Comparison of ENCODE assay signal across 27 cellular contexts in the genomic region with DNA sequence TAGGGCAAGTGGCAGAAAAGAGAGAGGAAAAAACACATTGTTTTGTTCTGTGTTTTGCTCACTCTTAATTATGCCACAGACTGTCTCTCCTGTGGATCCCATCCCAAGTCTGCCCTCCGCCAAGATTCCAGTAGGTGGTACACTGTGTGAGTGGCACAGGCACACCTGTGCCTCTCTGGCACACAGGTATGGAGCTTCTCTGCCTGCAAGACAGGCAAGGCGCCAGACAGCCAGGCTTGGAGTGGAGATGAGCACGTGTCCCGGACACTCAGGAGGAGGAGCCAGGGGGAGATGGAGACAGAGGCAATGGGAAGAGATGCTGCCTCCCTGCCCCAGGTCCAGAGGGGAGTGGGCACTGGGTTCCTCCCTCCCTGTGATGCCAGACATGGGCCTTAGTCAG. TPM values are rescaled to one million over a fixed set of nuclear protein-coding genes. Genes with fewer than 3 reads are reported as not detected.
A peak's percentile ranks its signal among the peaks of the same experiment; 100 is the strongest.
DNase-seq lines count a peak whose midpoint lies in the region; FAIRE-seq and TF ChIP-seq lines count a peak whose summit lies in the region.
"Had no signal": no experiment of that assay in that cellular context is flagged by ENCODE, and none has a peak within 500 bp of the region (broad histone marks: within the 10 kb centered on the region; RNA-seq: fewer than 3 reads in every experiment).

No MANE protein-coding gene starts in this region.

- no peak for TF ChIP-seq CTCF in testis (IDR thresholded peaks at IDR 0.05)

- DNase-seq in NCI-H748 (lab: John Stamatoyannopoulos, UW; ENCODE audit: unreplicated experiment), result peak; percentile 31
- no peak for DNase-seq in NCI-H748 treated with DMSO at 0.1 percent for 48 hours (lab: John Stamatoyannopoulos, UW)
- DNase-seq in NCI-H2029 (lab: John Stamatoyannopoulos, UW), result peak; percentile 100
- peak; percentile 98 for DNase-seq in NCI-H510A treated with DMSO at 0.1 percent for 48 hours (lab: John Stamatoyannopoulos, UW)
- peak; percentile 39 for DNase-seq in testis
- no peak for DNase-seq in stimulated activated CD4-positive, alpha-beta T cell treated with anti-CD3 and anti-CD28 coated beads, Interleukin-12 subunit alpha, Interleukin-12 subunit beta, amount 100 ng/mL, for 4 hours
- no peak for DNase-seq in urothelium cell line (ENCODE audit: low spot score)
- DNase-seq in nucleus accumbens (lab: John Stamatoyannopoulos, UW), result no peak
- DNase-seq: activated CD4-positive, alpha-beta T cell treated with anti-CD3 and anti-CD28 coated beads, Interleukin-2, amount 10 ng/mL, durations not matched to agents 7 days and 5 days; activated CD8-positive, alpha-beta memory T cell treated with anti-CD3 and anti-CD28 coated beads, Interleukin-2, amount 10 ng/mL, durations not matched to agents 7 days and 5 days; Calu3; H9; heart right ventricle; midbrain; NCI-H1930; stimulated activated CD4-positive, alpha-beta T cell treated with anti-CD3 and anti-CD28 coated beads, Interleukin-15, amount 100 ng/mL, for 24 hours; upper lobe of right lung had no signal

- H3K27me3 ChIP-seq in testis, result no peaks in the 10 kb centered on the region
- H3K27me3 ChIP-seq: ascending aorta had no signal

- no peak for TF ChIP-seq POLR2A in testis (IDR thresholded peaks at IDR 0.05)

- H3K9me3 ChIP-seq in testis, result no peaks in the 10 kb centered on the region
- H3K9me3 ChIP-seq: A549, ascending aorta, heart right ventricle, upper lobe of right lung had no signal

- FAIRE-seq in urothelium cell line (lab: Jason Lieb, UNC), result no peak
- FAIRE-seq: A549, G401.6 had no signal

- 45 to 56% methylated on average over 4 of the region's 4 CpGs for WGBS in testis, 2 donors

- no peak overlapping the region for H3K4me3 ChIP-seq in testis
- H3K4me3 ChIP-seq: A549, ascending aorta, dorsolateral prefrontal cortex, heart right ventricle, upper lobe of right lung had no signal

- H3K27ac ChIP-seq in testis, result no peak overlapping the region
- H3K27ac ChIP-seq: A549, ascending aorta, dorsolateral prefrontal cortex, heart right ventricle, parathyroid adenoma, upper lobe of right lung had no signal

- H3K36me3 ChIP-seq in testis (ENCODE audit: low read depth, missing control alignments), result no peaks in the 10 kb centered on the region
- H3K36me3 ChIP-seq: ascending aorta, heart right ventricle, upper lobe of right lung had no signal

- peaks cover 5% of the 10 kb centered on the region for H3K4me1 ChIP-seq in testis
- H3K4me1 ChIP-seq: A549, ascending aorta, parathyroid adenoma, upper lobe of right lung had no signal

- intact Hi-C loops in testis (cut with DNase I; ENCODE audit: low total_unique reads), result no loop called here

RNA-seq across cellular contexts. Expression of gene GRIK3, which starts 6.5 kb away (rescaled TPM):
- total RNA-seq in testis, result 1 to 10 TPM; 3.1 to 6.3 TPM
- 0.99 TPM for polyA plus RNA-seq in testis (ENCODE audit: insufficient read depth, low read depth, low replicate concordance)
- total RNA-seq: activated CD4-positive, alpha-beta T cell treated with anti-CD3 and anti-CD28 coated beads, Interleukin-2, amount 10 ng/mL, durations not matched to agents 7 days and 5 days; activated CD8-positive, alpha-beta memory T cell treated with anti-CD3 and anti-CD28 coated beads, Interleukin-2, amount 10 ng/mL, durations not matched to agents 7 days and 5 days; Calu3; M059J; natural killer cell treated with Interleukin-12 subunit alpha and Interleukin-12 subunit beta and Interleukin-15 and Interleukin-18, amount 100 ng/mL, for 72 hours; RPMI7951; T-helper 2 cell treated with Interferon-gamma antibody and Interleukin-4, amounts not matched to agents 100 ng/mL and 5 ng/mL, for 36 hours; upper lobe of right lung had no signal
- polyA plus RNA-seq: A549, BJ had no signal

Comparison
In these comparisons a context has a peak if more than half of its experiments do, and no peak if none do; other contexts are left out.
1. DNase-seq: peak in NCI-H748 (single experiment), NCI-H2029 (single experiment), NCI-H510A treated with DMSO at 0.1 percent for 48 hours (single experiment) and testis (single experiment); none in NCI-H748 treated with DMSO at 0.1 percent for 48 hours (single experiment), stimulated activated CD4-positive, alpha-beta T cell treated with anti-CD3 and anti-CD28 coated beads, Interleukin-12 subunit alpha, Interleukin-12 subunit beta, amount 100 ng/mL, for 4 hours (single experiment), urothelium cell line (single experiment) and nucleus accumbens (0 of 56).